In genomic region chr16:27174007-27174406, GRCh38 we compare ENCODE assay signal across 1 cellular context.
TF ChIP-seq lines count a peak whose summit lies in the region.

No MANE protein-coding gene starts in this region.

TF ChIP-seq in HepG2, 621 proteins besides CTCF, POLR2A, EP300 and RAD21 (continued from another document):
- no peak for TF ChIP-seq ZXDC (CRISPR knock-in tag; IDR thresholded peaks at IDR 0.05)
- TF ChIP-seq ZNF460 (CRISPR knock-in tag; IDR thresholded peaks at IDR 0.05; ENCODE audit: borderline replicate concordance): no peak
- no peak for TF ChIP-seq FOXM1 (CRISPR knock-in tag; IDR thresholded peaks at IDR 0.05)
- TF ChIP-seq BORCS8-MEF2B (CRISPR knock-in tag; IDR thresholded peaks at IDR 0.05): no peak
- no peak for TF ChIP-seq ZNF597 (CRISPR knock-in tag; IDR thresholded peaks at IDR 0.05)
- no peak for TF ChIP-seq ZNF30 (CRISPR knock-in tag; IDR thresholded peaks at IDR 0.05)
- TF ChIP-seq GLI4 (CRISPR knock-in tag; IDR thresholded peaks at IDR 0.05; ENCODE audit: borderline replicate concordance): no peak
- no peak for TF ChIP-seq ARNT (IDR thresholded peaks at IDR 0.05)
- no peak for TF ChIP-seq ZZZ3 (CRISPR knock-in tag; IDR thresholded peaks at IDR 0.05; ENCODE audit: borderline replicate concordance)
- no peak for TF ChIP-seq ZNF33B (CRISPR knock-in tag; IDR thresholded peaks at IDR 0.05)
- no peak for TF ChIP-seq ZNF501 (CRISPR knock-in tag; IDR thresholded peaks at IDR 0.05)
- no peak for TF ChIP-seq CEBPG (CRISPR knock-in tag; IDR thresholded peaks at IDR 0.05)
- TF ChIP-seq SMAD9 (CRISPR knock-in tag; IDR thresholded peaks at IDR 0.05): no peak
- TF ChIP-seq SIN3B (IDR thresholded peaks at IDR 0.05; ENCODE audit: low read length): no peak
- no peak for TF ChIP-seq MIER2 (CRISPR knock-in tag; IDR thresholded peaks at IDR 0.05)
